Comparison of ENCODE assay signal across 25 cellular contexts in the genomic region with DNA sequence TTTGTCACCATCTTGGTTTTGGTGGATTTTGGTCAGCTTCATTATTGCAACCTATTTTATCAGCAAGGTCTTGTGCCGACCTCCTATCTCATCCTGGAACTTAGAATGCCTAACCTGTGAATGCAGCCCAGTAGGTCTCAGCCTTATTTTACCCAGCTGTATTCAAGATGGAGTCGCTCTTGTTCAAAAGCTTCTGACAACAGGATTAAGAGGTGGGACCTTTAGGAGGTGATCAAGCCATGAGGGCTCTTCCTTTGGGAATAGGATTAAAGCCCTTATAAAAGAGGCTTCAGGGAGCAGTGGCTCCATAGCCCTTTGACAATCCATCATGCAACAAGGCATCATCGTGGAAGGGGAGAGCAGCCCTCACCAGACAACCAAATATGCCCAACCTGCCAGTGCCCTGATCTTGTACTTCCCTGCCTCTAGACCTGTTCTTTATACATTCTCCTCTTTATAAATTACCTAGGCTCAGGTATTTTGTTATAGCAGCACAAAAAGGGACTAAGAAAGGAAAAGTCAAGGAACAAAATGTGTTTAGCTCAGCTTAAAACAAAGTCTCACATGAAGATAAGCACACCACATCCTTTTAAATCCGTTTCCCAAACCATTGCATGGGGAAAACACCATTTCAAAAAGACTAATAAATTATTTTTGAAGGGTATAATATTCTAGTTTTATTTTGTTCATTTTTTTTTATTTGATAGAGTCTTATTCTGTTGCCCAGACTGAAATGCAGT.
"Had no signal": no experiment of that assay in that cellular context is flagged by ENCODE, and none has a peak within 500 bp of the region (broad histone marks: within the 10 kb centered on the region; RNA-seq: fewer than 3 reads in every experiment).

No MANE protein-coding gene starts in this region.

- H3K4me3 ChIP-seq: left lung, mucosa of descending colon, neural progenitor cell, smooth muscle cell, thoracic aorta, tibial nerve, upper lobe of left lung had no signal

- H3K79me2 ChIP-seq: parathyroid adenoma had no signal

- FAIRE-seq: endometrium, frontal cortex, urothelium cell line had no signal

- H3K27me3 Mint-ChIP-seq: effector memory CD8-positive, alpha-beta T cell; naive thymus-derived CD4-positive, alpha-beta T cell; progenitor cell of endocrine pancreas; stimulated activated naive CD8-positive, alpha-beta T cell treated with anti-CD3 and anti-CD28 coated beads, Interleukin-15, Interleukin-2, amounts not matched to agents 100 ng/mL and 50 ng/mL, for 24 hours had no signal

- H3K9me3 ChIP-seq: left lung, mucosa of descending colon, thoracic aorta, tibial nerve, upper lobe of left lung had no signal

- H3K9ac ChIP-seq: neural progenitor cell, parathyroid adenoma had no signal

- H3K27me3 ChIP-seq: left lung, neural progenitor cell, tibial nerve, upper lobe of left lung had no signal

- H3K27ac ChIP-seq: left lung, neural progenitor cell, thoracic aorta, upper lobe of left lung had no signal

- H3K36me3 ChIP-seq: left lung, neural progenitor cell, thoracic aorta, tibial nerve, upper lobe of left lung had no signal

- H3K27ac Mint-ChIP-seq: effector memory CD8-positive, alpha-beta T cell; mesothelial cell of epicardium; neural progenitor cell; progenitor cell of endocrine pancreas; stimulated activated effector memory CD8-positive, alpha-beta T cell treated with anti-CD3 and anti-CD28 coated beads, Interleukin-12 subunit alpha, Interleukin-12 subunit beta, amount 100 ng/mL, for 72 hours; stimulated activated naive CD8-positive, alpha-beta T cell treated with anti-CD3 and anti-CD28 coated beads, Interleukin-15, Interleukin-2, amounts not matched to agents 100 ng/mL and 50 ng/mL, for 24 hours had no signal

- H3K4me3 Mint-ChIP-seq: effector memory CD8-positive, alpha-beta T cell; mesothelial cell of epicardium; naive thymus-derived CD4-positive, alpha-beta T cell; nephron; neural progenitor cell; stimulated activated effector memory CD8-positive, alpha-beta T cell treated with anti-CD3 and anti-CD28 coated beads, Interleukin-12 subunit alpha, Interleukin-12 subunit beta, amount 100 ng/mL, for 72 hours; stimulated activated naive CD8-positive, alpha-beta T cell treated with anti-CD3 and anti-CD28 coated beads, Interleukin-15, Interleukin-2, amounts not matched to agents 100 ng/mL and 50 ng/mL, for 24 hours had no signal

- H2AFZ ChIP-seq: neural progenitor cell, parathyroid adenoma had no signal

- H3K9me3 Mint-ChIP-seq: effector memory CD8-positive, alpha-beta T cell; mesothelial cell of epicardium; naive thymus-derived CD4-positive, alpha-beta T cell; nephron; neural progenitor cell; stimulated activated effector memory CD8-positive, alpha-beta T cell treated with anti-CD3 and anti-CD28 coated beads, Interleukin-12 subunit alpha, Interleukin-12 subunit beta, amount 100 ng/mL, for 72 hours; stimulated activated naive CD8-positive, alpha-beta T cell treated with anti-CD3 and anti-CD28 coated beads, Interleukin-15, Interleukin-2, amounts not matched to agents 100 ng/mL and 50 ng/mL, for 24 hours had no signal

- ATAC-seq: effector memory CD8-positive, alpha-beta T cell; left cardiac atrium; left lung; mucosa of descending colon; naive thymus-derived CD4-positive, alpha-beta T cell; sciatic nerve; stimulated activated effector memory CD8-positive, alpha-beta T cell treated with anti-CD3 and anti-CD28 coated beads, Interleukin-12 subunit alpha, Interleukin-12 subunit beta, amount 100 ng/mL, for 72 hours had no signal

- DNase-seq: cortex of kidney; effector memory CD8-positive, alpha-beta T cell; left cardiac atrium; left lung; mesenchymal stem cell; mucosa of descending colon; naive thymus-derived CD4-positive, alpha-beta T cell; stimulated activated CD4-positive, alpha-beta T cell treated with anti-CD3 and anti-CD28 coated beads, Interleukin-12 subunit alpha, Interleukin-12 subunit beta, amount 100 ng/mL, for 4 hours; stimulated activated CD4-positive, alpha-beta T cell treated with anti-CD3 and anti-CD28 coated beads, Interleukin-1b, Interleukin-23, amount 100 ng/mL, for 48 hours; stimulated activated CD4-positive, alpha-beta T cell treated with anti-CD3 and anti-CD28 coated beads, Interleukin-4, amount 100 ng/mL, for 24 hours; upper lobe of left lung had no signal

- H3K36me3 Mint-ChIP-seq: mesothelial cell of epicardium; neural progenitor cell; stimulated activated effector memory CD8-positive, alpha-beta T cell treated with anti-CD3 and anti-CD28 coated beads, Interleukin-12 subunit alpha, Interleukin-12 subunit beta, amount 100 ng/mL, for 72 hours had no signal

- H3K4me2 ChIP-seq: neural progenitor cell, smooth muscle cell had no signal
